In the genomic region with DNA sequence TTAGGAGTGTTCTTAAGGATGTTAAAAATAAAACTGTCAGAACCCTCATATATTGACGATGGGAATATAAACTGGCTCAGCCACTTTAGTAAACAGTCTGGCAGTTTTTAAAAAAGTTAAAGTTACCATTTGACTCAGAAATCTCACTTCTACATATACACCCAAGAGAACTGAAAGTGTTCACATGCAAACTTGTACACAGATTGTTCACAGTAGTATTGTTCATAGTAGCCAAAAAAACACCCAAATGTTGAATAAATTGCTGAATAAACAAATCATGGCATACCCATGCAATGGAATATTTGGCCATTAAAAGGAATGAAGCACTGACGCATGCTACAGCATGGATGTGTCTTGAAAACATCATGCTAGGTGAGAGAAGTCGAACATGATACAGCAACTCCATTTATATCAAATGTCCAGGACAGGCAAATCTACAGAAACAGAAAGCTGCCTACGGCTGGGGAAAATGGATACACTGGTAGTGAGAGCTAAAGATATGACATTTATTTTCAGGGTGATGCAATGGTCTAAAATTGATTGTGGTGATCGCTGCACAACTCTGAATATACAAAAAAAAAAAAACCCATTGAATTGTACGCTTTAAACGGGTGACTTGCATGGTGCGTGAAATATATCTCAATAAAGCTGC, we compare ENCODE assay signal across 8 cellular contexts.
DNase-seq lines count a peak whose midpoint lies in the region; ATAC-seq and TF ChIP-seq lines count a peak whose summit lies in the region.

No MANE protein-coding gene starts in this region.

- DNase-seq in fibroblast of mammary gland (ENCODE audit: low read depth) (peak; percentile 18), HuH-7.5 (ENCODE audit: low spot score) (no peak), activated gamma-delta T cell (lab: John Stamatoyannopoulos, UW) (no peak), NCI-H446 (lab: John Stamatoyannopoulos, UW) (no peak)
- DNase-seq in NK-92 treated with Interleukin-12 subunit alpha and Interleukin-12 subunit beta, amount 100 ng/mL, for 24 hours (lab: John Stamatoyannopoulos, UW) = no peak

- no peak for TF ChIP-seq CTCF in fibroblast of mammary gland (conservative IDR thresholded peaks at IDR 0.05; ENCODE audit: control insufficient read depth, insufficient read depth, low read depth, low read length)

- H3K4me3 ChIP-seq in fibroblast of mammary gland (ENCODE audit: control insufficient read depth, low read depth, low read length) = no peak overlapping the region

- ATAC-seq in GM18861 (IDR thresholded peaks at IDR 0.05; ENCODE audit: unreplicated experiment) (peak; percentile 90), GM21526 (IDR thresholded peaks at IDR 0.05; ENCODE audit: low FRiP score, unreplicated experiment) (peak; percentile 85), HG03175 (IDR thresholded peaks at IDR 0.05; ENCODE audit: unreplicated experiment) (peak; percentile 70)
